In genomic region chr1:85572574-85572973, GRCh38 we compare ENCODE assay signal across 21 cellular contexts. TPM values are rescaled to one million over a fixed set of nuclear protein-coding genes. Genes with fewer than 3 reads are reported as not detected.
"Had no signal": no experiment of that assay in that cellular context is flagged by ENCODE, and none has a peak within 500 bp of the region (broad histone marks: within the 10 kb centered on the region; RNA-seq: fewer than 3 reads in every experiment).

No MANE protein-coding gene starts in this region.

- H3K4me3 ChIP-seq: lung, testis, vagina had no signal

- H3K36me3 Mint-ChIP-seq: activated CD8-positive, alpha-beta memory T cell treated with anti-CD3 and anti-CD28 coated beads, Interleukin-2, amount 10 ng/mL, durations not matched to agents 7 days and 5 days; activated naive CD8-positive, alpha-beta T cell treated with anti-CD3 and anti-CD28 coated beads, Interleukin-2, amount 10 ng/mL, durations not matched to agents 7 days and 5 days; natural killer cell treated with Interleukin-12 subunit alpha and Interleukin-12 subunit beta and Interleukin-15 and Interleukin-18, amount 100 ng/mL, for 72 hours had no signal

- H3K9me3 Mint-ChIP-seq: activated naive CD8-positive, alpha-beta T cell treated with anti-CD3 and anti-CD28 coated beads, Interleukin-2, amount 10 ng/mL, durations not matched to agents 7 days and 5 days; activated T-cell treated with anti-CD3 and anti-CD28 coated beads, Interleukin-2, amount 50 U/mL, for 24 hours; natural killer cell treated with Interleukin-12 subunit alpha and Interleukin-12 subunit beta and Interleukin-15 and Interleukin-18, amount 100 ng/mL, for 72 hours; stimulated activated naive CD8-positive, alpha-beta T cell treated with anti-CD3 and anti-CD28 coated beads, Interleukin-15, Interleukin-2, amounts not matched to agents 100 ng/mL and 50 ng/mL, for 24 hours; T-helper 2 cell treated with Interferon-gamma antibody and Interleukin-4, amounts not matched to agents 5 μg/mL and 100 μg/mL, for 36 hours had no signal

- H3K27me3 ChIP-seq: testis, vagina had no signal

- H3K27ac ChIP-seq: testis, vagina had no signal

- H3K9me3 ChIP-seq: testis, vagina had no signal

- H3K27ac Mint-ChIP-seq: activated CD8-positive, alpha-beta memory T cell treated with anti-CD3 and anti-CD28 coated beads, Interleukin-2, amount 10 ng/mL, durations not matched to agents 7 days and 5 days; activated naive CD8-positive, alpha-beta T cell treated with anti-CD3 and anti-CD28 coated beads, Interleukin-2, amount 10 ng/mL, durations not matched to agents 7 days and 5 days; activated T-cell treated with anti-CD3 and anti-CD28 coated beads, Interleukin-2, amount 50 U/mL, for 24 hours; natural killer cell treated with Interleukin-12 subunit alpha and Interleukin-12 subunit beta and Interleukin-15 and Interleukin-18, amount 100 ng/mL, for 72 hours; stimulated activated naive CD8-positive, alpha-beta T cell treated with anti-CD3 and anti-CD28 coated beads, Interleukin-15, Interleukin-2, amounts not matched to agents 100 ng/mL and 50 ng/mL, for 24 hours; T-helper 2 cell treated with Interferon-gamma antibody and Interleukin-4, amounts not matched to agents 5 μg/mL and 100 μg/mL, for 36 hours had no signal

- DNase-seq: activated CD8-positive, alpha-beta memory T cell treated with anti-CD3 and anti-CD28 coated beads, Interleukin-2, amount 10 ng/mL, durations not matched to agents 7 days and 5 days; activated effector memory CD4-positive, alpha-beta T cell treated with anti-CD3 and anti-CD28 coated beads, Interleukin-2, amount 50 U/mL, for 16 hours; activated naive CD8-positive, alpha-beta T cell treated with anti-CD3 and anti-CD28 coated beads, Interleukin-2, amount 10 ng/mL, durations not matched to agents 7 days and 5 days; activated T-cell treated with anti-CD3 and anti-CD28 coated beads, Interleukin-2, amount 50 U/mL, for 24 hours; central memory CD4-positive, alpha-beta T cell; cortex of kidney; effector memory CD4-positive, alpha-beta T cell; foreskin fibroblast; head of caudate nucleus; left colon; nucleus accumbens; stimulated activated CD4-positive, alpha-beta T cell treated with anti-CD3 and anti-CD28 coated beads, Interleukin-2, amount 100 ng/mL, for 48 hours; stimulated activated CD8-positive, alpha-beta memory T cell treated with anti-CD3 and anti-CD28 coated beads, Interleukin-4, amount 100 ng/mL, for 48 hours; SW 1271; testis had no signal

- H3K4me3 Mint-ChIP-seq: activated CD8-positive, alpha-beta memory T cell treated with anti-CD3 and anti-CD28 coated beads, Interleukin-2, amount 10 ng/mL, durations not matched to agents 7 days and 5 days; activated naive CD8-positive, alpha-beta T cell treated with anti-CD3 and anti-CD28 coated beads, Interleukin-2, amount 10 ng/mL, durations not matched to agents 7 days and 5 days; activated T-cell treated with anti-CD3 and anti-CD28 coated beads, Interleukin-2, amount 50 U/mL, for 24 hours; natural killer cell treated with Interleukin-12 subunit alpha and Interleukin-12 subunit beta and Interleukin-15 and Interleukin-18, amount 100 ng/mL, for 72 hours; stimulated activated naive CD8-positive, alpha-beta T cell treated with anti-CD3 and anti-CD28 coated beads, Interleukin-15, Interleukin-2, amounts not matched to agents 100 ng/mL and 50 ng/mL, for 24 hours; T-helper 2 cell treated with Interferon-gamma antibody and Interleukin-4, amounts not matched to agents 5 μg/mL and 100 μg/mL, for 36 hours had no signal

- ATAC-seq: activated CD8-positive, alpha-beta memory T cell treated with anti-CD3 and anti-CD28 coated beads, Interleukin-2, amount 10 ng/mL, durations not matched to agents 7 days and 5 days; natural killer cell treated with Interleukin-12 subunit alpha and Interleukin-12 subunit beta and Interleukin-15 and Interleukin-18, amount 100 ng/mL, for 72 hours; sciatic nerve had no signal

- H3K36me3 ChIP-seq: vagina had no signal

RNA-seq across cellular contexts. Expression of gene CCN1, which starts 8.0 kb away (rescaled TPM):
- total RNA-seq: activated CD8-positive, alpha-beta memory T cell treated with anti-CD3 and anti-CD28 coated beads, Interleukin-2, amount 10 ng/mL, durations not matched to agents 7 days and 5 days; activated naive CD8-positive, alpha-beta T cell treated with anti-CD3 and anti-CD28 coated beads, Interleukin-2, amount 10 ng/mL, durations not matched to agents 7 days and 5 days; natural killer cell treated with Interleukin-12 subunit alpha and Interleukin-12 subunit beta and Interleukin-15 and Interleukin-18, amount 100 ng/mL, for 72 hours had no signal
